ENCODE assay signal across 32 cellular contexts in the genomic region with DNA sequence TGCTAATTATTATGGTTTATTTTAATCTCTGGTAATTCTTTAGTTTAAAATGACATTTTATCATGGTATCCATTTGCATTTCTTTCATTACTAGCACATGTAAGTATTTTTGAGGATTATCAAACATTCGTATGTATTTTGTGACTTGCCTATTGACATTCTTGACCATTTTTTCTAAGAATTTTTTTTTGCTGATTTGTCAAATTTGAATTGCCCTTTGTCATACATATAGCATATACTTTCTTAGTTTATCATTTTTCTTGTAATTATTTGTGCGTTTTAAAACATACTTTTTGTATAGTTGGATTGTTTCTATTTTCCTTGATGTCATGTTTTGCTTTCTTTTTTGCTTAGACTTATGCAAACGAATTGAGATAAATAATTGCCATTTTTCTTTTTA.
"Had no signal": no experiment of that assay in that cellular context is flagged by ENCODE, and none has a peak within 500 bp of the region (broad histone marks: within the 10 kb centered on the region; RNA-seq: fewer than 3 reads in every experiment).

No MANE protein-coding gene starts in this region.

- H3K4me3 ChIP-seq: psoas muscle, smooth muscle cell, spleen, suprapubic skin, testis, tibial artery, transverse colon, upper lobe of right lung, uterus had no signal

- H3K4me1 Mint-ChIP-seq: naive thymus-derived CD8-positive, alpha-beta T cell had no signal

- ATAC-seq: naive thymus-derived CD8-positive, alpha-beta T cell; natural killer cell treated with Interleukin-12 subunit alpha and Interleukin-12 subunit beta and Interleukin-15 and Interleukin-18, amount 100 ng/mL, for 72 hours; psoas muscle; right cardiac atrium; sciatic nerve; stimulated activated memory B cell treated with anti-CD40 and anti-IgM and Interleukin-4, amounts not matched to agents 10 μg/mL and 1 μg/mL and 100 μg/mL, for 72 hours; stimulated activated naive CD8-positive, alpha-beta T cell treated with anti-CD3 and anti-CD28 coated beads, Interleukin-15, amount 100 ng/mL, for 72 hours; stimulated activated naive CD8-positive, alpha-beta T cell treated with anti-CD3 and anti-CD28 coated beads, Interleukin-15, Interleukin-2, amounts not matched to agents 100 U/mL and 50 U/mL, for 24 hours; upper lobe of right lung had no signal

- H3K36me3 Mint-ChIP-seq: naive B cell; naive thymus-derived CD8-positive, alpha-beta T cell; natural killer cell treated with Interleukin-12 subunit alpha and Interleukin-12 subunit beta and Interleukin-15 and Interleukin-18, amount 100 ng/mL, for 72 hours; stimulated activated memory B cell treated with anti-CD40 and anti-IgM and Interleukin-4, amounts not matched to agents 10 μg/mL and 1 μg/mL and 100 μg/mL, for 72 hours; type B pancreatic cell had no signal

- H3K27ac Mint-ChIP-seq: naive B cell; naive thymus-derived CD8-positive, alpha-beta T cell; natural killer cell treated with Interleukin-12 subunit alpha and Interleukin-12 subunit beta and Interleukin-15 and Interleukin-18, amount 100 ng/mL, for 72 hours; nephron progenitor cell; progenitor cell of endocrine pancreas; stimulated activated memory B cell treated with anti-CD40 and anti-IgM and Interleukin-4, amounts not matched to agents 10 μg/mL and 1 μg/mL and 100 μg/mL, for 72 hours; stimulated activated naive CD8-positive, alpha-beta T cell treated with anti-CD3 and anti-CD28 coated beads, Interleukin-15, amount 100 ng/mL, for 72 hours; type B pancreatic cell had no signal

- H3K27ac ChIP-seq: neutrophil, parathyroid adenoma, psoas muscle, spleen, suprapubic skin, testis, tibial artery, transverse colon, upper lobe of right lung, uterus had no signal

- H3K27me3 ChIP-seq: neutrophil, spleen, suprapubic skin, testis, tibial artery, transverse colon, upper lobe of right lung, uterus had no signal

- H3K9ac ChIP-seq: parathyroid adenoma had no signal

- H3K4me1 ChIP-seq: parathyroid adenoma, suprapubic skin, testis, tibial artery, transverse colon, upper lobe of right lung, uterus had no signal

- H3K9me3 ChIP-seq: neutrophil, psoas muscle, spleen, suprapubic skin, testis, tibial artery, transverse colon, upper lobe of right lung, uterus had no signal

- H3K4me2 ChIP-seq: smooth muscle cell had no signal

- DNase-seq: naive B cell; naive thymus-derived CD8-positive, alpha-beta T cell; nephron progenitor cell; nucleus accumbens; posterior cingulate gyrus; psoas muscle; right cardiac atrium; spleen; stimulated activated CD4-positive, alpha-beta T cell treated with anti-CD3 and anti-CD28 coated beads, Interleukin-12 subunit alpha, Interleukin-12 subunit beta, amount 100 ng/mL, for 4 hours; stimulated activated CD4-positive, alpha-beta T cell treated with anti-CD3 and anti-CD28 coated beads, Interleukin-1b, Interleukin-23, amount 100 ng/mL, for 48 hours; stimulated activated CD4-positive, alpha-beta T cell treated with anti-CD3 and anti-CD28 coated beads, Interleukin-4, amount 100 ng/mL, for 1 hour; stimulated activated CD4-positive, alpha-beta T cell treated with anti-CD3 and anti-CD28 coated beads, Interleukin-4, amount 100 ng/mL, for 4 hours; stimulated activated CD8-positive, alpha-beta memory T cell treated with anti-CD3 and anti-CD28 coated beads, Interleukin-4, amount 100 ng/mL, for 48 hours; stimulated activated naive CD4-positive, alpha-beta T cell; stimulated activated naive CD8-positive, alpha-beta T cell treated with anti-CD3 and anti-CD28 coated beads, Interleukin-15, amount 100 ng/mL, for 72 hours; stimulated activated naive CD8-positive, alpha-beta T cell treated with anti-CD3 and anti-CD28 coated beads, Interleukin-15, Interleukin-2, amounts not matched to agents 100 U/mL and 50 U/mL, for 24 hours; substantia nigra; testis; tibial artery; transverse colon; upper lobe of right lung; uterus had no signal

- H2AFZ ChIP-seq: parathyroid adenoma had no signal

- H3K79me2 ChIP-seq: parathyroid adenoma had no signal

- H3K4me3 Mint-ChIP-seq: naive B cell; naive thymus-derived CD8-positive, alpha-beta T cell; natural killer cell treated with Interleukin-12 subunit alpha and Interleukin-12 subunit beta and Interleukin-15 and Interleukin-18, amount 100 ng/mL, for 72 hours; nephron progenitor cell; neural crest cell; stimulated activated memory B cell treated with anti-CD40 and anti-IgM and Interleukin-4, amounts not matched to agents 10 μg/mL and 1 μg/mL and 100 μg/mL, for 72 hours; stimulated activated naive CD8-positive, alpha-beta T cell treated with anti-CD3 and anti-CD28 coated beads, Interleukin-15, amount 100 ng/mL, for 72 hours; type B pancreatic cell had no signal

- H3K9me3 Mint-ChIP-seq: naive B cell; naive thymus-derived CD8-positive, alpha-beta T cell; nephron progenitor cell; neural crest cell; stimulated activated memory B cell treated with anti-CD40 and anti-IgM and Interleukin-4, amounts not matched to agents 10 μg/mL and 1 μg/mL and 100 μg/mL, for 72 hours; stimulated activated naive CD8-positive, alpha-beta T cell treated with anti-CD3 and anti-CD28 coated beads, Interleukin-15, amount 100 ng/mL, for 72 hours; type B pancreatic cell had no signal

- H3K36me3 ChIP-seq: neutrophil, spleen, suprapubic skin, tibial artery, transverse colon, upper lobe of right lung, uterus had no signal

- H3K27me3 Mint-ChIP-seq: naive B cell; naive thymus-derived CD8-positive, alpha-beta T cell; natural killer cell treated with Interleukin-12 subunit alpha and Interleukin-12 subunit beta and Interleukin-15 and Interleukin-18, amount 100 ng/mL, for 72 hours; stimulated activated memory B cell treated with anti-CD40 and anti-IgM and Interleukin-4, amounts not matched to agents 10 μg/mL and 1 μg/mL and 100 μg/mL, for 72 hours; type B pancreatic cell had no signal
